In genomic region chr20:40668449-40669228, GRCh38 we compare ENCODE assay signal across 1 cellular context.
TF ChIP-seq lines count a peak whose summit lies in the region.

No MANE protein-coding gene starts in this region.

TF ChIP-seq in HepG2, 621 proteins besides CTCF, POLR2A, EP300 and RAD21 (continued from another document):
- TF ChIP-seq ZNF281 (CRISPR knock-in tag; IDR thresholded peaks at IDR 0.05; ENCODE audit: borderline replicate concordance), result peak; percentile 42
- peak; percentile 81 for TF ChIP-seq TFE3 (CRISPR knock-in tag; IDR thresholded peaks at IDR 0.05)
- no peak; the same call in 1 of the 2 replicates for TF ChIP-seq EHMT2 (IDR thresholded peaks at IDR 0.05; ENCODE audit: borderline replicate concordance, low read depth, low read length)
- peak; percentile 63; the same call in 1 of the 2 replicates for TF ChIP-seq ZNF296 (CRISPR knock-in tag; conservative IDR thresholded peaks at IDR 0.05)
- TF ChIP-seq ZNF644 (CRISPR knock-in tag; IDR thresholded peaks at IDR 0.05; ENCODE audit: low read depth), result peak; percentile 88
- TF ChIP-seq ASH2L (IDR thresholded peaks at IDR 0.05; ENCODE audit: insufficient read length, low read depth, low read length), result peak; percentile 64
- TF ChIP-seq MED13 (CRISPR knock-in tag; IDR thresholded peaks at IDR 0.05), result no peak
- TF ChIP-seq ZBTB39 (CRISPR knock-in tag; IDR thresholded peaks at IDR 0.05), result peak; percentile 57
- peak; percentile 81 for TF ChIP-seq MEF2D (CRISPR knock-in tag; IDR thresholded peaks at IDR 0.05)
- peak; percentile 90 for TF ChIP-seq ATF2 (CRISPR knock-in tag; IDR thresholded peaks at IDR 0.05)
- peak; percentile 89; the same call in 1 of the 2 replicates for TF ChIP-seq THRA (CRISPR knock-in tag; IDR thresholded peaks at IDR 0.05; ENCODE audit: borderline replicate concordance)
- TF ChIP-seq ZNF619 (CRISPR knock-in tag; IDR thresholded peaks at IDR 0.05), result 0 out of 2 replicates have a peak, but pooled peaks have one; percentile 30
- TF ChIP-seq SIX4 (CRISPR knock-in tag; IDR thresholded peaks at IDR 0.05), result peak; percentile 99
- TF ChIP-seq ZMAT3 (CRISPR knock-in tag; conservative IDR thresholded peaks at IDR 0.05), result peak; percentile 73; the same call in 1 of the 2 replicates
- TF ChIP-seq HMGXB4 (CRISPR knock-in tag; IDR thresholded peaks at IDR 0.05; ENCODE audit: borderline replicate concordance in 1 of 2, low read depth in 1 of 2), result peak in 1 of 2 experiments; percentile 57; a peak in 1 of 4 replicates
- no peak for TF ChIP-seq IKZF4 (CRISPR knock-in tag; IDR thresholded peaks at IDR 0.05; ENCODE audit: borderline replicate concordance, low read depth, not compliant biosample characterization)
- 0 out of 2 replicates have a peak, but pooled peaks have one; percentile 44 for TF ChIP-seq KLF12 (CRISPR knock-in tag; IDR thresholded peaks at IDR 0.05; ENCODE audit: borderline replicate concordance)
- TF ChIP-seq ZNF782 (CRISPR knock-in tag; IDR thresholded peaks at IDR 0.05; ENCODE audit: borderline replicate concordance), result peak; percentile 52; the same call in 1 of the 2 replicates
- TF ChIP-seq USF2 (IDR thresholded peaks at IDR 0.05; ENCODE audit: low read depth, low read length), result peak; percentile 30; the same call in 1 of the 2 replicates
- TF ChIP-seq USF2 (CRISPR knock-in tag; IDR thresholded peaks at IDR 0.05; ENCODE audit: borderline replicate concordance), result peak; percentile 63
- TF ChIP-seq MIXL1 (CRISPR knock-in tag; IDR thresholded peaks at IDR 0.05), result peak; percentile 86
- 0 out of 2 replicates have a peak, but pooled peaks have one; percentile 27 for TF ChIP-seq RFX5 (IDR thresholded peaks at IDR 0.05; ENCODE audit: low read depth, low read length)
- no peak for TF ChIP-seq HOXA9 (CRISPR knock-in tag; IDR thresholded peaks at IDR 0.05; ENCODE audit: borderline replicate concordance)
- peak; percentile 95 for TF ChIP-seq XRCC5 (optimal IDR thresholded peaks at IDR 0.05; ENCODE audit: low read length)
- TF ChIP-seq HDAC2 (CRISPR knock-in tag; IDR thresholded peaks at IDR 0.05), result peak; percentile 97
- TF ChIP-seq KAT2B (IDR thresholded peaks at IDR 0.05; ENCODE audit: borderline replicate concordance, low read depth, low read length), result no peak
- peak; percentile 92 for TF ChIP-seq GATAD2A (CRISPR knock-in tag; IDR thresholded peaks at IDR 0.05)
- peak; percentile 73; the same call in 1 of the 2 replicates for TF ChIP-seq MEIS1 (CRISPR knock-in tag; IDR thresholded peaks at IDR 0.05; ENCODE audit: borderline replicate concordance)
- TF ChIP-seq ZNF737 (CRISPR knock-in tag; IDR thresholded peaks at IDR 0.05; ENCODE audit: borderline replicate concordance), result peak; percentile 90; the same call in 1 of the 2 replicates
- peak; percentile 71; the same call in 1 of the 2 replicates for TF ChIP-seq ZSCAN25 (CRISPR knock-in tag; IDR thresholded peaks at IDR 0.05)
- no peak for TF ChIP-seq BRF2 (CRISPR knock-in tag; IDR thresholded peaks at IDR 0.05)
- TF ChIP-seq ZNF468 (CRISPR knock-in tag; IDR thresholded peaks at IDR 0.05), result no peak
- 0 out of 2 replicates have a peak, but pooled peaks have one; percentile 65 for TF ChIP-seq TOPORS (CRISPR knock-in tag; IDR thresholded peaks at IDR 0.05)
- TF ChIP-seq KDM5B (CRISPR knock-in tag; IDR thresholded peaks at IDR 0.05; ENCODE audit: borderline replicate concordance), result no peak; the same call in 1 of the 2 replicates
- no peak for TF ChIP-seq ZNF496 (CRISPR knock-in tag; IDR thresholded peaks at IDR 0.05; ENCODE audit: insufficient replicate concordance)
- peak; percentile 70 for TF ChIP-seq TEAD3 (CRISPR knock-in tag; optimal IDR thresholded peaks at IDR 0.05; ENCODE audit: borderline replicate concordance)
- TF ChIP-seq ARNTL (CRISPR knock-in tag; IDR thresholded peaks at IDR 0.05), result peak; percentile 87
- no peak for TF ChIP-seq ZSCAN12 (CRISPR knock-in tag; IDR thresholded peaks at IDR 0.05)
- peak; percentile 85 for TF ChIP-seq HDAC1 (CRISPR knock-in tag; IDR thresholded peaks at IDR 0.05)
- TF ChIP-seq NONO (IDR thresholded peaks at IDR 0.05), result no peak
- TF ChIP-seq NONO (CRISPR knock-in tag; conservative IDR thresholded peaks at IDR 0.05), result peak; percentile 83
- TF ChIP-seq ARHGAP35 (CRISPR knock-in tag; IDR thresholded peaks at IDR 0.05; ENCODE audit: borderline replicate concordance), result 0 out of 2 replicates have a peak, but pooled peaks have one; percentile 71
- peak; percentile 87 for TF ChIP-seq REPIN1 (CRISPR knock-in tag; IDR thresholded peaks at IDR 0.05; ENCODE audit: borderline replicate concordance, low read depth)
- peak; percentile 64; the same call in 1 of the 2 replicates for TF ChIP-seq ZNF280B (CRISPR knock-in tag; IDR thresholded peaks at IDR 0.05; ENCODE audit: borderline replicate concordance)
- peak; percentile 83 for TF ChIP-seq MED1 (CRISPR knock-in tag; IDR thresholded peaks at IDR 0.05)
- TF ChIP-seq SKI (IDR thresholded peaks at IDR 0.05; ENCODE audit: partially characterized antibody), result peak; percentile 89
TF ChIP-seq in HepG2: peak in this region for 212.
